ENCODE assay signal across 1 cellular context in genomic region chr20:1122388-1123315, GRCh38.
A peak's percentile ranks its signal among the peaks of the same experiment; 100 is the strongest.
TF ChIP-seq lines count a peak whose summit lies in the region.

No MANE protein-coding gene starts in this region.

TF ChIP-seq in K562, 482 proteins besides CTCF, POLR2A, EP300 and RAD21 (continued from another document and continues in another):
- TF ChIP-seq MGA (IDR thresholded peaks at IDR 0.05) (no peak), HNRNPUL1 (IDR thresholded peaks at IDR 0.05; ENCODE audit: low read length) (no peak), PCBP1 (IDR thresholded peaks at IDR 0.05; ENCODE audit: low read depth, low read length, poor library complexity, severe bottlenecking) (no peak), CBX8 (IDR thresholded peaks at IDR 0.05; ENCODE audit: borderline replicate concordance, extremely low read depth, low read depth, low read length, poor library complexity, severe bottlenecking) (no peak), ZNF445 (CRISPR knock-in tag; IDR thresholded peaks at IDR 0.05; ENCODE audit: low read depth) (no peak), JUND (IDR thresholded peaks at IDR 0.05; ENCODE audit: borderline replicate concordance, low read depth, low read length) (0 out of 2 replicates have a peak, but pooled peaks have one; percentile 3), JUND (tag; IDR thresholded peaks at IDR 0.05; ENCODE audit: borderline replicate concordance, low read depth, low read length) (no peak; the same call in 2 of the 3 replicates), AFF4 (CRISPR knock-in tag; IDR thresholded peaks at IDR 0.05) (no peak), ATF6 (CRISPR knock-in tag; IDR thresholded peaks at IDR 0.05) (no peak), ZNF311 (CRISPR knock-in tag; IDR thresholded peaks at IDR 0.05) (no peak), DPF2 (IDR thresholded peaks at IDR 0.05) (peak; percentile 32; the same call in 1 of the 2 replicates), ATF7 (IDR thresholded peaks at IDR 0.05) (0 out of 2 replicates have a peak, but pooled peaks have one; percentile 12), ZNF197 (CRISPR knock-in tag; IDR thresholded peaks at IDR 0.05; ENCODE audit: low read depth) (no peak), SMARCE1 (IDR thresholded peaks at IDR 0.05) (0 out of 2 replicates have a peak, but pooled peaks have one; percentile 32), ZBTB34 (CRISPR knock-in tag; IDR thresholded peaks at IDR 0.05) (no peak), ZBTB1 (CRISPR knock-in tag; IDR thresholded peaks at IDR 0.05; ENCODE audit: borderline replicate concordance, low read depth) (no peak), ATF1 (CRISPR knock-in tag; IDR thresholded peaks at IDR 0.05) (no peak), ATF1 (tag; IDR thresholded peaks at IDR 0.05) (no peak), NCOA4 (IDR thresholded peaks at IDR 0.05; ENCODE audit: partially characterized antibody) (no peak), GABPA (tag; conservative IDR thresholded peaks at IDR 0.05; ENCODE audit: low read depth) (no peak), U2AF2 (optimal IDR thresholded peaks at IDR 0.05; ENCODE audit: low read depth, low read length) (no peak), ZBTB26 (CRISPR knock-in tag; IDR thresholded peaks at IDR 0.05) (no peak)
- TF ChIP-seq, protein P1, sequence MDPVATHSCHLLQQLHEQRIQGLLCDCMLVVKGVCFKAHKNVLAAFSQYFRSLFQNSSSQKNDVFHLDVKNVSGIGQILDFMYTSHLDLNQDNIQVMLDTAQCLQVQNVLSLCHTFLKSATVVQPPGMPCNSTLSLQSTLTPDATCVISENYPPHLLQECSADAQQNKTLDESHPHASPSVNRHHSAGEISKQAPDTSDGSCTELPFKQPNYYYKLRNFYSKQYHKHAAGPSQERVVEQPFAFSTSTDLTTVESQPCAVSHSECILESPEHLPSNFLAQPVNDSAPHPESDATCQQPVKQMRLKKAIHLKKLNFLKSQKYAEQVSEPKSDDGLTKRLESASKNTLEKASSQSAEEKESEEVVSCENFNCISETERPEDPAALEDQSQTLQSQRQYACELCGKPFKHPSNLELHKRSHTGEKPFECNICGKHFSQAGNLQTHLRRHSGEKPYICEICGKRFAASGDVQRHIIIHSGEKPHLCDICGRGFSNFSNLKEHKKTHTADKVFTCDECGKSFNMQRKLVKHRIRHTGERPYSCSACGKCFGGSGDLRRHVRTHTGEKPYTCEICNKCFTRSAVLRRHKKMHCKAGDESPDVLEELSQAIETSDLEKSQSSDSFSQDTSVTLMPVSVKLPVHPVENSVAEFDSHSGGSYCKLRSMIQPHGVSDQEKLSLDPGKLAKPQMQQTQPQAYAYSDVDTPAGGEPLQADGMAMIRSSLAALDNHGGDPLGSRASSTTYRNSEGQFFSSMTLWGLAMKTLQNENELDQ (CRISPR knock-in tag; IDR thresholded peaks at IDR 0.05; ENCODE audit: borderline replicate concordance): no peak
- TF ChIP-seq, protein P2, sequence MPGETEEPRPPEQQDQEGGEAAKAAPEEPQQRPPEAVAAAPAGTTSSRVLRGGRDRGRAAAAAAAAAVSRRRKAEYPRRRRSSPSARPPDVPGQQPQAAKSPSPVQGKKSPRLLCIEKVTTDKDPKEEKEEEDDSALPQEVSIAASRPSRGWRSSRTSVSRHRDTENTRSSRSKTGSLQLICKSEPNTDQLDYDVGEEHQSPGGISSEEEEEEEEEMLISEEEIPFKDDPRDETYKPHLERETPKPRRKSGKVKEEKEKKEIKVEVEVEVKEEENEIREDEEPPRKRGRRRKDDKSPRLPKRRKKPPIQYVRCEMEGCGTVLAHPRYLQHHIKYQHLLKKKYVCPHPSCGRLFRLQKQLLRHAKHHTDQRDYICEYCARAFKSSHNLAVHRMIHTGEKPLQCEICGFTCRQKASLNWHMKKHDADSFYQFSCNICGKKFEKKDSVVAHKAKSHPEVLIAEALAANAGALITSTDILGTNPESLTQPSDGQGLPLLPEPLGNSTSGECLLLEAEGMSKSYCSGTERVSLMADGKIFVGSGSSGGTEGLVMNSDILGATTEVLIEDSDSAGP (CRISPR knock-in tag; IDR thresholded peaks at IDR 0.05): no peak
- TF ChIP-seq, protein P3, sequence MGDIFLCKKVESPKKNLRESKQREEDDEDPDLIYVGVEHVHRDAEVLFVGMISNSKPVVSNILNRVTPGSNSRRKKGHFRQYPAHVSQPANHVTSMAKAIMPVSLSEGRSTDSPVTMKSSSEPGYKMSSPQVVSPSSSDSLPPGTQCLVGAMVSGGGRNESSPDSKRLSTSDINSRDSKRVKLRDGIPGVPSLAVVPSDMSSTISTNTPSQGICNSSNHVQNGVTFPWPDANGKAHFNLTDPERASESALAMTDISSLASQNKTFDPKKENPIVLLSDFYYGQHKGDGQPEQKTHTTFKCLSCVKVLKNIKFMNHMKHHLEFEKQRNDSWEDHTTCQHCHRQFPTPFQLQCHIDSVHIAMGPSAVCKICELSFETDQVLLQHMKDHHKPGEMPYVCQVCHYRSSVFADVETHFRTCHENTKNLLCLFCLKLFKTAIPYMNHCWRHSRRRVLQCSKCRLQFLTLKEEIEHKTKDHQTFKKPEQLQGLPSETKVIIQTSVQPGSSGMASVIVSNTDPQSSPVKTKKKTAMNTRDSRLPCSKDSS (IDR thresholded peaks at IDR 0.05; ENCODE audit: low read depth, partially characterized antibody): no peak
